Comparison of ENCODE assay signal across 14 cellular contexts in the genomic region with DNA sequence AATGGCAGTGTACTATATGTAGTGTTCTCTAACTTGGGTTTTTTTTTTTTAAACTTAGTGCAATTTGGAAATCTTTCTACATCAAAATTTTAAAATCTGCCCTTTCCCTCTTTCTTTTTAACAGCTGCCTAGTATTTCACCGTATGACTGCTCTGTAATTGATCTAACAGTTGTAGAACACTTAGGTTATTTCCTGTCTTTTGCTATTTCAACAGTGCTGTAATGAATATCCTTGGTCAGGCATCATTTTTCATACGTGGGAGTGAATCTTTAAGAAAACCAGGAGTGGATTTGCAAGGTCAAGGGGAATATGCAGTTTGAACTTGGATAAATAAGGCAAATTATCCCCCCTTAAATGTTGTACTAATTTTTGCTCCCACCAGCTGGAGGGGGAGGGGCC. TPM values are rescaled to one million over a fixed set of nuclear protein-coding genes. Genes with fewer than 3 reads are reported as not detected.
DNase-seq lines count a peak whose midpoint lies in the region; ATAC-seq and TF ChIP-seq lines count a peak whose summit lies in the region.
"Had no signal": no experiment of that assay in that cellular context is flagged by ENCODE, and none has a peak within 500 bp of the region (broad histone marks: within the 10 kb centered on the region; RNA-seq: fewer than 3 reads in every experiment).

No MANE protein-coding gene starts in this region.

- no peaks in the 10 kb centered on the region for H3K27me3 Mint-ChIP-seq in activated T-cell treated with anti-CD3 and anti-CD28 coated beads, Interleukin-2, amount 50 U/mL, for 4 hours (ENCODE audit: low read depth)
- H3K27me3 Mint-ChIP-seq in central memory CD8-positive, alpha-beta T cell: no peaks in the 10 kb centered on the region

- H3K4me1 Mint-ChIP-seq in activated T-cell treated with anti-CD3 and anti-CD28 coated beads, Interleukin-2, amount 50 U/mL, for 4 hours (ENCODE audit: low read depth): peaks cover 63% of the 10 kb centered on the region
- peaks cover 81% of the 10 kb centered on the region for H3K4me1 Mint-ChIP-seq in central memory CD8-positive, alpha-beta T cell

- H3K4me2 ChIP-seq in OCI-LY7 (ENCODE audit: low read length): peak overlapping the region; percentile 46

- H2AFZ ChIP-seq in OCI-LY7 (ENCODE audit: low read length): no peak overlapping the region

- CTCF ChIA-PET in OCI-LY7 (lab: Charles Lee; ENCODE audit: unreplicated experiment): no interaction called here

- H4K20me1 ChIP-seq in OCI-LY7 (ENCODE audit: insufficient read depth, low read length): no peaks in the 10 kb centered on the region

- ATAC-seq in activated T-cell treated with anti-CD3 and anti-CD28 coated beads, Interleukin-2, amount 50 U/mL, for 4 hours: no peak
- ATAC-seq in central memory CD8-positive, alpha-beta T cell (replicated peaks; ENCODE audit: extremely low read depth, poor library complexity, severe bottlenecking): no peak
- ATAC-seq: gastroesophageal sphincter had no signal

- peak overlapping the region; percentile 59 for H3K4me3 Mint-ChIP-seq in activated T-cell treated with anti-CD3 and anti-CD28 coated beads, Interleukin-2, amount 50 U/mL, for 4 hours
- H3K4me3 Mint-ChIP-seq in central memory CD8-positive, alpha-beta T cell: peak overlapping the region; percentile 81
- H3K4me3 Mint-ChIP-seq: H9, nephron had no signal

- H3K4me1 ChIP-seq in OCI-LY7 (ENCODE audit: insufficient read depth, low read length, poor library complexity, severe bottlenecking): peaks cover 56% of the 10 kb centered on the region

- peak overlapping the region; percentile 96 for H3K27ac Mint-ChIP-seq in central memory CD8-positive, alpha-beta T cell (ENCODE audit: low read depth)
- H3K27ac Mint-ChIP-seq: H9, nephron had no signal

- H3K36me3 ChIP-seq in OCI-LY7 (ENCODE audit: insufficient read depth, low read length): peaks cover 54% of the 10 kb centered on the region
- H3K36me3 ChIP-seq: cardiac muscle cell, gastroesophageal sphincter, vagina had no signal

- POLR2A ChIA-PET in OCI-LY7 (lab: Charles Lee): interaction anchor here (0.6 to 1.4 kb wide), 4 partner anchors 9 to 186 kb away, joined by 3 to 6 read pairs (median 4); no protein-coding TSS in a partner anchor

- TF ChIP-seq CTCF in OCI-LY7 (conservative IDR thresholded peaks at IDR 0.05; ENCODE audit: low read length): no peak

- peaks cover 19% of the 10 kb centered on the region for H3K36me3 Mint-ChIP-seq in activated T-cell treated with anti-CD3 and anti-CD28 coated beads, Interleukin-2, amount 50 U/mL, for 4 hours (ENCODE audit: insufficient read depth)
- H3K36me3 Mint-ChIP-seq in central memory CD8-positive, alpha-beta T cell (ENCODE audit: insufficient read depth): peaks cover 65% of the 10 kb centered on the region

- H3K9me3 ChIP-seq in OCI-LY7 (ENCODE audit: low read length): no peaks in the 10 kb centered on the region
- H3K9me3 ChIP-seq: gastroesophageal sphincter, vagina had no signal

- H3K27ac ChIP-seq in OCI-LY7 (ENCODE audit: low read depth, low read length, poor library complexity, severe bottlenecking): no peak overlapping the region
- H3K27ac ChIP-seq: cardiac muscle cell, gastroesophageal sphincter, vagina had no signal

- intact Hi-C loops in OCI-LY7 (cut with micrococcal nuclease; ENCODE audit: unreplicated experiment): no loop called here

- peak overlapping the region; percentile 17 for H3K4me3 ChIP-seq in OCI-LY7 (ENCODE audit: low read depth, low read length, poor library complexity, severe bottlenecking)
- H3K4me3 ChIP-seq: cardiac muscle cell, gastroesophageal sphincter, vagina had no signal

- no peaks in the 10 kb centered on the region for H3K9me3 Mint-ChIP-seq in activated T-cell treated with anti-CD3 and anti-CD28 coated beads, Interleukin-2, amount 50 U/mL, for 4 hours
- no peaks in the 10 kb centered on the region for H3K9me3 Mint-ChIP-seq in central memory CD8-positive, alpha-beta T cell
- H3K9me3 Mint-ChIP-seq: H9, nephron had no signal

- no TSS peak for BruUV-seq in OCI-LY7 (replicated peaks; lab: Mats Ljungman, UMichigan)

- no peaks in the 10 kb centered on the region for H3K9me2 ChIP-seq in OCI-LY7 (ENCODE audit: insufficient read depth, low read length)

- no peak for DNase-seq in activated T-cell treated with anti-CD3 and anti-CD28 coated beads, Interleukin-2, amount 50 U/mL, for 4 hours
- DNase-seq in activated T-cell treated with anti-CD3 and anti-CD28 coated beads, Interleukin-2, amount 50 U/mL, for 48 hours: no peak
- DNase-seq in OCI-LY7 (ENCODE audit: low spot score): no peak
- DNase-seq in central memory CD8-positive, alpha-beta T cell (ENCODE audit: low spot score in 2 of 2): no peak
- peak; percentile 22 for DNase-seq in stimulated activated CD8-positive, alpha-beta memory T cell treated with anti-CD3 and anti-CD28 coated beads, Interleukin-4, amount 100 ng/mL, for 48 hours
- no peak for DNase-seq in NCI-H1105 treated with DMSO at 0.1 percent for 48 hours (lab: John Stamatoyannopoulos, UW)
- no peak for DNase-seq in H4 (ENCODE audit: low spot score)
- no peak for DNase-seq in effector CD8-positive, alpha-beta T cell (lab: John Stamatoyannopoulos, UW)
- DNase-seq: H9, NCI-H1092 treated with DMSO at 0.1 percent for 48 hours had no signal

- H3K79me2 ChIP-seq in OCI-LY7 (ENCODE audit: insufficient read depth, low read depth, low read length): peaks cover 98% of the 10 kb centered on the region

RNA-seq across cellular contexts. Expression of a gene that starts 3.8 kb away (rescaled TPM):
- total RNA-seq in activated T-cell treated with anti-CD3 and anti-CD28 coated beads, Interleukin-2, amount 50 U/mL, for 4 hours: 100 to 1,000 TPM; 143 to 180 (median 158) TPM
- total RNA-seq in OCI-LY7 (2014; rRNA removed; shearing (Covaris generic)): 156 and 199 TPM in 2 replicates
- total RNA-seq in OCI-LY7 (2022): 305 and 310 TPM in 2 replicates
- total RNA-seq in H4 (2014; rRNA removed; shearing (Covaris generic)): 6.6 and 8.4 TPM in 2 replicates
- total RNA-seq: cardiac muscle cell had no signal

RNA-seq across cellular contexts. Expression of a gene that starts 31.5 kb away (rescaled TPM):
- under 1 TPM in 1 of 3 donors, not detected in 2; 0.11 TPM for total RNA-seq in activated T-cell treated with anti-CD3 and anti-CD28 coated beads, Interleukin-2, amount 50 U/mL, for 4 hours
- 0.54 and 0.67 TPM in 2 replicates for total RNA-seq in OCI-LY7 (2014; rRNA removed; shearing (Covaris generic))
- total RNA-seq in OCI-LY7 (2022): 0.41 and 0.65 TPM in 2 replicates
- total RNA-seq in H4 (2014; rRNA removed; shearing (Covaris generic)): not detected in 2 replicates
- total RNA-seq: H9, vagina had no signal

Comparison
In these comparisons a context has a peak if more than half of its experiments do, and no peak if none do; other contexts are left out.
1. RNA of a gene that starts 3.8 kb away (total RNA-seq): 156 to 310 TPM in OCI-LY7 and 143 to 180 TPM in activated T-cell treated with anti-CD3 and anti-CD28 coated beads, Interleukin-2, amount 50 U/mL, for 4 hours; 6.6 to 8.4 TPM in H4; every median in the first group is over 10 times any median in the second.